In genomic region chr13:48580185-48580803, GRCh38 we compare ENCODE assay signal across 8 cellular contexts. TPM values are rescaled to one million over a fixed set of nuclear protein-coding genes. Genes with fewer than 3 reads are reported as not detected.
DNase-seq lines count a peak whose midpoint lies in the region; ATAC-seq, FAIRE-seq and TF ChIP-seq lines count a peak whose summit lies in the region.

No MANE protein-coding gene starts in this region.

- POLR2A ChIA-PET in activated CD4-positive, alpha-beta memory T cell treated with anti-CD3 and anti-CD28 coated beads for 36 hours (lab: Charles Lee): no interaction called here

- peaks cover 7% of the 10 kb centered on the region for H3K27me3 Mint-ChIP-seq in activated CD4-positive, alpha-beta memory T cell treated with anti-CD3 and anti-CD28 coated beads for 36 hours
- H3K27me3 Mint-ChIP-seq in effector memory CD8-positive, alpha-beta T cell: peaks cover 0 to 13% of the 10 kb centered on the region in 2 donors

- DNase-seq in A172 (ENCODE audit: low spot score) (peak; percentile 51), GM12892 (ENCODE audit: insufficient read length) (no peak), NCI-H460 (ENCODE audit: extremely low read depth, low read depth) (peak; percentile 56), middle frontal gyrus (ENCODE audit: extremely low spot score, low spot score) (peak; percentile 54)
- DNase-seq in activated CD4-positive, alpha-beta memory T cell treated with anti-CD3 and anti-CD28 coated beads for 36 hours: peak; percentile 75
- peak; percentile 74 to 80 (median 79) for DNase-seq in effector memory CD8-positive, alpha-beta T cell
- DNase-seq in stimulated activated CD8-positive, alpha-beta memory T cell treated with anti-CD3 and anti-CD28 coated beads, Interleukin-7, amount 100 ng/mL, for 4 hours (ENCODE audit: low read depth in 2 of 2): peak; percentile 35 to 65

- H3K27ac Mint-ChIP-seq in activated CD4-positive, alpha-beta memory T cell treated with anti-CD3 and anti-CD28 coated beads for 36 hours: no peak overlapping the region
- H3K27ac Mint-ChIP-seq in effector memory CD8-positive, alpha-beta T cell: no peak overlapping the region

- intact Hi-C loops in activated CD4-positive, alpha-beta memory T cell treated with anti-CD3 and anti-CD28 coated beads for 36 hours (cut with micrococcal nuclease): loop anchor here (1.0 to 5.0 kb wide), 4 partner anchors 178 to 542 kb away; no protein-coding TSS in a partner anchor

- TF ChIP-seq POLR2A in GM12892 (IDR thresholded peaks at IDR 0.05; ENCODE audit: low read depth, low read length): no peak

- H3K4me3 Mint-ChIP-seq in activated CD4-positive, alpha-beta memory T cell treated with anti-CD3 and anti-CD28 coated beads for 36 hours: no peak overlapping the region
- no peak overlapping the region for H3K4me3 Mint-ChIP-seq in effector memory CD8-positive, alpha-beta T cell

- no peaks in the 10 kb centered on the region for H3K36me3 Mint-ChIP-seq in activated CD4-positive, alpha-beta memory T cell treated with anti-CD3 and anti-CD28 coated beads for 36 hours
- no peaks in the 10 kb centered on the region for H3K36me3 Mint-ChIP-seq in effector memory CD8-positive, alpha-beta T cell (ENCODE audit: insufficient read depth)

- peaks cover 4% of the 10 kb centered on the region for H3K4me1 Mint-ChIP-seq in activated CD4-positive, alpha-beta memory T cell treated with anti-CD3 and anti-CD28 coated beads for 36 hours (ENCODE audit: low read depth)
- H3K4me1 Mint-ChIP-seq in effector memory CD8-positive, alpha-beta T cell (ENCODE audit: low read depth in 2 of 2): peaks cover 11 to 13% of the 10 kb centered on the region in 2 donors

- CTCF ChIA-PET in activated CD4-positive, alpha-beta memory T cell treated with anti-CD3 and anti-CD28 coated beads for 36 hours (lab: Charles Lee): interaction anchor here (0.6 to 8.3 kb wide), 52 partner anchors 10 to 1050 kb away, joined by 3 to 189 read pairs (median 4); partner anchors contain the start of gene RCBTB2

- peak; percentile 87 for FAIRE-seq in GM12892 (lab: Jason Lieb, UNC)

- H3K9me3 Mint-ChIP-seq in activated CD4-positive, alpha-beta memory T cell treated with anti-CD3 and anti-CD28 coated beads for 36 hours: no peaks in the 10 kb centered on the region
- no peaks in the 10 kb centered on the region for H3K9me3 Mint-ChIP-seq in effector memory CD8-positive, alpha-beta T cell

- peak; percentile 74 for ATAC-seq in effector memory CD8-positive, alpha-beta T cell (replicated peaks)
- no peak for ATAC-seq in HG03280 (IDR thresholded peaks at IDR 0.05; ENCODE audit: unreplicated experiment)

RNA-seq across cellular contexts. Expression of gene RCBTB2, which starts 47.4 kb away (rescaled TPM):
- total RNA-seq in A172 (2014; rRNA removed; shearing (Covaris generic)): 1.4 and 7.7 TPM in 2 replicates
- 11.4 TPM for polyA plus RNA-seq in GM12892 (2012; ENCODE audit: missing spikeins)
- total RNA-seq in NCI-H460 (2014; rRNA removed; shearing (Covaris generic)): 0.87 and 1.8 TPM in 2 replicates
- polyA plus RNA-seq in NCI-H460 (2014; cell fraction: nucleus; rRNA removed): 3.5 and 9.0 TPM in 2 replicates
- 1 to 10 TPM; 1.5 to 1.8 TPM for total RNA-seq in activated CD4-positive, alpha-beta memory T cell treated with anti-CD3 and anti-CD28 coated beads for 36 hours
